ENCODE assay signal across 1 cellular context in the genomic region with DNA sequence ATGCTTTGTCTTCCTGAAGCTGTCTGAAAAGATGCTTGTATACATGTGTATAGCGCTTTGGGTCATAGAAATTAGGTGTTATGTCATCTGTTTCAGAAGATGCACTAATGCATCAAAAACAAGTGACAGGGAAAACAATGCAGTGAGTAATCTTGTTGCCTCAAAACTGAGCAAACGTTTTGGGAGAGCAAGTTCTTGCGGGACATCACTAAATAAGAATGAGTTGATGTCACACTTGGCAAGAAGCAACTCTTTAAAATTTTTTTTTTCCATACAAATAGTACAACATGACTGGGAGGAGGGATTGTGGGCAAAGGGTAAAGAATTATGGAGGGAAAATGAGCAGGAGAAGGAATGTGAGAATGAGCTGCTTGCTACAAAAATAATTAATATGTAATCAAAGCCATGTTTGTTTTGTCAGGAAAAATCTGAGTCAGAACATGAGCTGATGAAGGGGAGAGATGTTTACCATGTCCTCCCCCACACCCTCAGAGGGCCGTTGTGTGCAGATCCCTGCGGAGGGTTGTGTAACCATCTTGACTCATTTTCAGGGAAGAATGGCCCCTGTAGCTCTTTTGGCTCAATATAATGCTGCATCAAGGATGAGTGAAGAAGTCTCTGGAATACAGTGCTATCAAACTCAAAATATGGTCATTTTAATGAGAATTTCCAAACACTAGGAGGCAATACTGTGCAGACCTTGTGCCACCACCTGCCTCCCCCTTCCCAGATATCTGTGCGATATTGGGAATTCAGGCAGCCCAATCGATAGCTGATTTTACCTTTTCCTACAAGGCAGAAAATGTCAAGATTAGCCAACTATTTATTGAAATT.
TF ChIP-seq lines count a peak whose summit lies in the region.

No MANE protein-coding gene starts in this region.

TF ChIP-seq in HepG2, 621 proteins besides CTCF, POLR2A, EP300 and RAD21 (continued from another document and continues in another):
- TF ChIP-seq CEBPZ (IDR thresholded peaks at IDR 0.05; ENCODE audit: low read length): no peak
- no peak for TF ChIP-seq BRD4 (CRISPR knock-in tag; IDR thresholded peaks at IDR 0.05)
- TF ChIP-seq, protein P1, sequence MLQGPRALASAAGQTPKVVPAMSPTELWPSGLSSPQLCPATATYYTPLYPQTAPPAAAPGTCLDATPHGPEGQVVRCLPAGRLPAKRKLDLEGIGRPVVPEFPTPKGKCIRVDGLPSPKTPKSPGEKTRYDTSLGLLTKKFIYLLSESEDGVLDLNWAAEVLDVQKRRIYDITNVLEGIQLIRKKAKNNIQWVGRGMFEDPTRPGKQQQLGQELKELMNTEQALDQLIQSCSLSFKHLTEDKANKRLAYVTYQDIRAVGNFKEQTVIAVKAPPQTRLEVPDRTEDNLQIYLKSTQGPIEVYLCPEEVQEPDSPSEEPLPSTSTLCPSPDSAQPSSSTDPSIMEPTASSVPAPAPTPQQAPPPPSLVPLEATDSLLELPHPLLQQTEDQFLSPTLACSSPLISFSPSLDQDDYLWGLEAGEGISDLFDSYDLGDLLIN (CRISPR knock-in tag; IDR thresholded peaks at IDR 0.05; ENCODE audit: borderline replicate concordance): no peak
- TF ChIP-seq, protein P2, sequence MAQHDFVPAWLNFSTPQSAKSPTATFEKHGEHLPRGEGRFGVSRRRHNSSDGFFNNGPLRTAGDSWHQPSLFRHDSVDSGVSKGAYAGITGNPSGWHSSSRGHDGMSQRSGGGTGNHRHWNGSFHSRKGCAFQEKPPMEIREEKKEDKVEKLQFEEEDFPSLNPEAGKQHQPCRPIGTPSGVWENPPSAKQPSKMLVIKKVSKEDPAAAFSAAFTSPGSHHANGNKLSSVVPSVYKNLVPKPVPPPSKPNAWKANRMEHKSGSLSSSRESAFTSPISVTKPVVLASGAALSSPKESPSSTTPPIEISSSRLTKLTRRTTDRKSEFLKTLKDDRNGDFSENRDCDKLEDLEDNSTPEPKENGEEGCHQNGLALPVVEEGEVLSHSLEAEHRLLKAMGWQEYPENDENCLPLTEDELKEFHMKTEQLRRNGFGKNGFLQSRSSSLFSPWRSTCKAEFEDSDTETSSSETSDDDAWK (CRISPR knock-in tag; IDR thresholded peaks at IDR 0.05): no peak
- no peak for TF ChIP-seq IRF1 (CRISPR knock-in tag; IDR thresholded peaks at IDR 0.05; ENCODE audit: low read depth)
- no peak for TF ChIP-seq ZNF256 (CRISPR knock-in tag; conservative IDR thresholded peaks at IDR 0.05)
- TF ChIP-seq ZBTB25 (CRISPR knock-in tag; IDR thresholded peaks at IDR 0.05): peak; percentile 27; the same call in 1 of the 2 replicates
- no peak for TF ChIP-seq ZNF160 (CRISPR knock-in tag; IDR thresholded peaks at IDR 0.05)
- TF ChIP-seq, protein P3, sequence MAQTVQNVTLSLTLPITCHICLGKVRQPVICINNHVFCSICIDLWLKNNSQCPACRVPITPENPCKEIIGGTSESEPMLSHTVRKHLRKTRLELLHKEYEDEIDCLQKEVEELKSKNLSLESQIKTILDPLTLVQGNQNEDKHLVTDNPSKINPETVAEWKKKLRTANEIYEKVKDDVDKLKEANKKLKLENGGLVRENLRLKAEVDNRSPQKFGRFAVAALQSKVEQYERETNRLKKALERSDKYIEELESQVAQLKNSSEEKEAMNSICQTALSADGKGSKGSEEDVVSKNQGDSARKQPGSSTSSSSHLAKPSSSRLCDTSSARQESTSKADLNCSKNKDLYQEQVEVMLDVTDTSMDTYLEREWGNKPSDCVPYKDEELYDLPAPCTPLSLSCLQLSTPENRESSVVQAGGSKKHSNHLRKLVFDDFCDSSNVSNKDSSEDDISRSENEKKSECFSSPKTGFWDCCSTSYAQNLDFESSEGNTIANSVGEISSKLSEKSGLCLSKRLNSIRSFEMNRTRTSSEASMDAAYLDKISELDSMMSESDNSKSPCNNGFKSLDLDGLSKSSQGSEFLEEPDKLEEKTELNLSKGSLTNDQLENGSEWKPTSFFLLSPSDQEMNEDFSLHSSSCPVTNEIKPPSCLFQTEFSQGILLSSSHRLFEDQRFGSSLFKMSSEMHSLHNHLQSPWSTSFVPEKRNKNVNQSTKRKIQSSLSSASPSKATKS (CRISPR knock-in tag; IDR thresholded peaks at IDR 0.05): no peak
- TF ChIP-seq ZNF446 (CRISPR knock-in tag; IDR thresholded peaks at IDR 0.05): no peak
- no peak for TF ChIP-seq ARHGAP35 (CRISPR knock-in tag; IDR thresholded peaks at IDR 0.05; ENCODE audit: borderline replicate concordance)
- no peak for TF ChIP-seq KIAA2018 (CRISPR knock-in tag; IDR thresholded peaks at IDR 0.05; ENCODE audit: borderline replicate concordance)
- no peak for TF ChIP-seq ZNF547 (CRISPR knock-in tag; IDR thresholded peaks at IDR 0.05)
- TF ChIP-seq PTBP1 (IDR thresholded peaks at IDR 0.05; ENCODE audit: low read depth, low read length, poor library complexity, severe bottlenecking): no peak
- TF ChIP-seq ZMAT3 (CRISPR knock-in tag; conservative IDR thresholded peaks at IDR 0.05): 0 out of 2 replicates have a peak, but pooled peaks have one; percentile 32
- TF ChIP-seq, protein P4, sequence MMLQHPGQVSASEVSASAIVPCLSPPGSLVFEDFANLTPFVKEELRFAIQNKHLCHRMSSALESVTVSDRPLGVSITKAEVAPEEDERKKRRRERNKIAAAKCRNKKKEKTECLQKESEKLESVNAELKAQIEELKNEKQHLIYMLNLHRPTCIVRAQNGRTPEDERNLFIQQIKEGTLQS (CRISPR knock-in tag; IDR thresholded peaks at IDR 0.05): no peak
- no peak for TF ChIP-seq ZNF674 (CRISPR knock-in tag; IDR thresholded peaks at IDR 0.05; ENCODE audit: low read depth)
- 0 out of 2 replicates have a peak, but pooled peaks have one; percentile 24 for TF ChIP-seq ELF1 (CRISPR knock-in tag; IDR thresholded peaks at IDR 0.05)
- TF ChIP-seq ZNF121 (CRISPR knock-in tag; IDR thresholded peaks at IDR 0.05): no peak
- no peak for TF ChIP-seq SRSF1 (optimal IDR thresholded peaks at IDR 0.05; ENCODE audit: low read depth, low read length)
- TF ChIP-seq, protein P5, sequence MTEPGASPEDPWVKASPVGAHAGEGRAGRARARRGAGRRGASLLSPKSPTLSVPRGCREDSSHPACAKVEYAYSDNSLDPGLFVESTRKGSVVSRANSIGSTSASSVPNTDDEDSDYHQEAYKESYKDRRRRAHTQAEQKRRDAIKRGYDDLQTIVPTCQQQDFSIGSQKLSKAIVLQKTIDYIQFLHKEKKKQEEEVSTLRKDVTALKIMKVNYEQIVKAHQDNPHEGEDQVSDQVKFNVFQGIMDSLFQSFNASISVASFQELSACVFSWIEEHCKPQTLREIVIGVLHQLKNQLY (CRISPR knock-in tag; IDR thresholded peaks at IDR 0.05): no peak; the same call in 1 of the 2 replicates
- no peak for TF ChIP-seq TSC22D2 (CRISPR knock-in tag; IDR thresholded peaks at IDR 0.05; ENCODE audit: borderline replicate concordance)
- TF ChIP-seq KLF11 (CRISPR knock-in tag; IDR thresholded peaks at IDR 0.05): no peak
- no peak; the same call in 1 of the 2 replicates for TF ChIP-seq SMYD3 (CRISPR knock-in tag; IDR thresholded peaks at IDR 0.05)
- peak; percentile 46; the same call in 1 of the 2 replicates for TF ChIP-seq NR2F6 (IDR thresholded peaks at IDR 0.05)
- 0 out of 2 replicates have a peak, but pooled peaks have one; percentile 25 for TF ChIP-seq NR2F6 (CRISPR knock-in tag; IDR thresholded peaks at IDR 0.05)
- TF ChIP-seq, protein P6, sequence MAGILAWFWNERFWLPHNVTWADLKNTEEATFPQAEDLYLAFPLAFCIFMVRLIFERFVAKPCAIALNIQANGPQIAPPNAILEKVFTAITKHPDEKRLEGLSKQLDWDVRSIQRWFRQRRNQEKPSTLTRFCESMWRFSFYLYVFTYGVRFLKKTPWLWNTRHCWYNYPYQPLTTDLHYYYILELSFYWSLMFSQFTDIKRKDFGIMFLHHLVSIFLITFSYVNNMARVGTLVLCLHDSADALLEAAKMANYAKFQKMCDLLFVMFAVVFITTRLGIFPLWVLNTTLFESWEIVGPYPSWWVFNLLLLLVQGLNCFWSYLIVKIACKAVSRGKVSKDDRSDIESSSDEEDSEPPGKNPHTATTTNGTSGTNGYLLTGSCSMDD (CRISPR knock-in tag; IDR thresholded peaks at IDR 0.05): no peak
- no peak for TF ChIP-seq TOE1 (CRISPR knock-in tag; IDR thresholded peaks at IDR 0.05)
- no peak for TF ChIP-seq ELF4 (CRISPR knock-in tag; IDR thresholded peaks at IDR 0.05; ENCODE audit: borderline replicate concordance)
- peak; percentile 86 for TF ChIP-seq CEBPG (CRISPR knock-in tag; IDR thresholded peaks at IDR 0.05)
